Comparison of ENCODE assay signal across 22 cellular contexts in the genomic region with DNA sequence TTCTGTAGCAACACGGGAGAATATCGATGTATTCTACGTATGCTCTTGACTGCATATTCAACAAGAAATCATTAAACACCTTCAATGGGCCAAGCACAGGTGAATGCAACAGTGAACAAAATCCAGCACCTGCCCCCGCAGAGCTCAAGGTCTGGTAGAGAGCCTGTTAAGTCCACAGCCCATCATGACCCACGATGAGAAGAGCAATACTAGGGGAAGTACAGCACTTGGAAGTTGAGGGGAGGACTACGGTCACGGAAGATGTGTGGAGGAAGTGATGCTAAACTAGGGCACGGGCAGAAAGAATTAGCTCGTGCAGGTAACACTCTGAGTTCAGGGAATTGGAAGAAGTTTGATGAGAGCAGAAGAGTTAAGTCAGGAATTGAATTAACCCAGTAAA.
A peak's percentile ranks its signal among the peaks of the same experiment; 100 is the strongest.
DNase-seq lines count a peak whose midpoint lies in the region; ATAC-seq, FAIRE-seq and TF ChIP-seq lines count a peak whose summit lies in the region.
"Had no signal": no experiment of that assay in that cellular context is flagged by ENCODE, and none has a peak within 500 bp of the region (broad histone marks: within the 10 kb centered on the region; RNA-seq: fewer than 3 reads in every experiment).

No MANE protein-coding gene starts in this region.

- no peak for TF ChIP-seq EP300 in H1 (IDR thresholded peaks at IDR 0.05; ENCODE audit: borderline replicate concordance in 1 of 2, low read depth in 2 of 2, low read length in 2 of 2)

- no peak overlapping the region for H2BK5ac ChIP-seq in H1 (ENCODE audit: low read depth, low read length)

- H4K8ac ChIP-seq in H1 (ENCODE audit: extremely low read depth, insufficient read depth, low read length), result no peak overlapping the region

- H3K23me2 ChIP-seq in H1 (ENCODE audit: low read depth, low read length), result no peaks in the 10 kb centered on the region

- H2AK5ac ChIP-seq in H1 (ENCODE audit: low read depth, low read length), result no peak overlapping the region

- no peaks in the 10 kb centered on the region for H3K79me2 ChIP-seq in H1 (ENCODE audit: control insufficient read depth in 1 of 2, insufficient read depth in 2 of 2, low read length in 2 of 2)

- DNase-seq in MV-4-11 (lab: John Stamatoyannopoulos, UW) (peak; percentile 45), H1 (ENCODE audit: low read depth in 1 of 2, low spot score in 2 of 2) (peak in 1 of 2 experiments; percentile 23), left lung (no peak), pons (ENCODE audit: low spot score) (peak; percentile 26), SW480 (ENCODE audit: low spot score) (no peak), caudate nucleus (lab: John Stamatoyannopoulos, UW) (no peak)
- DNase-seq: AML-193; Caco-2; Calu3; CD4-positive, alpha-beta T cell; CD8-positive, alpha-beta T cell; DMS79 treated with DMSO at 0.1 percent for 48 hours; GF-D8 had no signal

- no peak overlapping the region for H3K9ac ChIP-seq in H1 (replicated peaks in 1 of 4; ENCODE audit: extremely low read depth in 1 of 4, low read depth in 3 of 4, low read length in 3 of 4)
- H3K9ac ChIP-seq: BLaER1 treated with 17β-estradiol and CSF1 and Interleukin-3, amounts not matched to agents 10 nM and 100 nM had no signal

- H2BK20ac ChIP-seq in H1 (ENCODE audit: low read length), result no peak overlapping the region

- no peak for FAIRE-seq in H1 (lab: Jason Lieb, UNC)
- FAIRE-seq: A549, D721Med, G401.6, GM12891, GM18507 had no signal

- H3K9me3 ChIP-seq in H1 (ENCODE audit: insufficient read depth in 2 of 2, low read depth in 1 of 2, low read length in 1 of 2) (peaks cover 0 to 2% of the 10 kb centered on the region in 2 experiments; a peak in 1 of 4 replicates), left lung (peaks cover 0 to 20% of the 10 kb centered on the region in 2 donors)
- H3K9me3 ChIP-seq: Caco-2 had no signal

- ATAC-seq in left lung (peak; percentile 68), GM21723 (IDR thresholded peaks at IDR 0.05; ENCODE audit: unreplicated experiment) (no peak)
- ATAC-seq: A549; CD8-positive, alpha-beta T cell had no signal

- no peak overlapping the region for H3K4me2 ChIP-seq in H1 (ENCODE audit: insufficient read depth in 1 of 2, low read depth in 2 of 2, low read length in 2 of 2)
- H3K4me2 ChIP-seq: A549 had no signal

- H2AFZ ChIP-seq in H1 (ENCODE audit: low read length), result peak overlapping the region; percentile 73; the same call in 1 of the 2 replicates

- no peaks in the 10 kb centered on the region for H3K79me1 ChIP-seq in H1 (ENCODE audit: low read depth, low read length)

- H3K36me3 ChIP-seq in H1 (ENCODE audit: control insufficient read depth in 2 of 4, insufficient read depth in 4 of 4, low read length in 3 of 4) (no peaks in the 10 kb centered on the region), left lung (no peaks in the 10 kb centered on the region)
- H3K36me3 ChIP-seq: BLaER1 treated with 17β-estradiol and CSF1 and Interleukin-3, amounts not matched to agents 10 nM and 100 nM had no signal

- H3K56ac ChIP-seq in H1 (replicated peaks; ENCODE audit: insufficient read length, low read depth, low read length), result no peak overlapping the region

- H2BK120ac ChIP-seq in H1 (replicated peaks; ENCODE audit: low read depth, low read length), result no peak overlapping the region

- H3K27ac ChIP-seq in H1 (ENCODE audit: low read depth, low read length), result no peak overlapping the region
- no peak overlapping the region for H3K27ac ChIP-seq in left lung
- no peak overlapping the region for H3K27ac ChIP-seq in caudate nucleus (ENCODE audit: low read depth, low read length)
- H3K27ac ChIP-seq: 22Rv1, A549, C4-2B had no signal

- no peak overlapping the region for H2BK15ac ChIP-seq in H1 (ENCODE audit: low read length)

- POLR2A ChIA-PET in H1 (lab: Charles Lee; ENCODE audit: partially characterized antibody), result no interaction called here

- H4K91ac ChIP-seq in H1 (replicated peaks; ENCODE audit: insufficient read length, low read length), result no peak overlapping the region

- no peak overlapping the region for H4K5ac ChIP-seq in H1 (ENCODE audit: insufficient read length, low read depth, low read length)

- H3K27me3 ChIP-seq in H1 (replicated peaks in 1 of 4; ENCODE audit: control insufficient read depth in 3 of 4, extremely low read depth in 1 of 4, insufficient read depth in 3 of 4, low read length in 3 of 4), result peaks cover 0 to 1% (median 0%) of the 10 kb centered on the region in 4 experiments; a peak in 1 of 7 replicates
- no peaks in the 10 kb centered on the region for H3K27me3 ChIP-seq in left lung
- H3K27me3 ChIP-seq: BLaER1 treated with 17β-estradiol and CSF1 and Interleukin-3, amounts not matched to agents 10 nM and 100 nM had no signal

- TF ChIP-seq POLR2A in H1 (IDR thresholded peaks at IDR 0.05; ENCODE audit: control extremely low read depth in 1 of 2, low read depth in 2 of 2, low read length in 2 of 2), result no peak

- H3K18ac ChIP-seq in H1 (ENCODE audit: extremely low read depth, low read length), result no peak overlapping the region

- no peaks in the 10 kb centered on the region for H4K20me1 ChIP-seq in H1 (replicated peaks in 1 of 2; ENCODE audit: control insufficient read depth in 1 of 2, insufficient read depth in 2 of 2, low read length in 2 of 2)
- H4K20me1 ChIP-seq: BLaER1 treated with 17β-estradiol and CSF1 and Interleukin-3, amounts not matched to agents 10 nM and 100 nM had no signal

- H3K23ac ChIP-seq in H1 (ENCODE audit: insufficient read length), result no peak overlapping the region

- no peak overlapping the region for H2BK12ac ChIP-seq in H1 (ENCODE audit: low read depth, low read length)

- H3K4me1 ChIP-seq in H1 (replicated peaks in 1 of 4; ENCODE audit: control insufficient read depth in 3 of 4, insufficient read depth in 4 of 4, low read length in 3 of 4) (peaks cover 0 to 2% (median 0%) of the 10 kb centered on the region in 4 experiments; a peak in 2 of 7 replicates), left lung (no peaks in the 10 kb centered on the region)
- H3K4me1 ChIP-seq: A549, Caco-2 had no signal

- no peak overlapping the region for H3K4me3 ChIP-seq in H1 (ENCODE audit: extremely low read depth in 1 of 4, insufficient read depth in 2 of 4, low read depth in 3 of 4, low read length in 4 of 4)
- H3K4me3 ChIP-seq in left lung, result no peak overlapping the region
- H3K4me3 ChIP-seq: A549; BLaER1 treated with 17β-estradiol and CSF1 and Interleukin-3, amounts not matched to agents 10 nM and 100 nM had no signal

- no peak for TF ChIP-seq RAD21 in H1 (IDR thresholded peaks at IDR 0.05 in 1 of 2, conservative IDR thresholded peaks at IDR 0.05 in 1 of 2; ENCODE audit: low read depth in 2 of 2, low read length in 2 of 2)

- H3K4ac ChIP-seq in H1 (replicated peaks; ENCODE audit: insufficient read length, low read depth, low read length), result no peak overlapping the region

- intact Hi-C loops in left lung (cut with DNase I), result no loop called here

- 81% methylated on average over 9 of the region's 9 CpGs; no CpG with 5 or more reads in 1 of the 2 experiments for WGBS in H1 (ENCODE audit: extremely low coverage in 1 of 2, insufficient coverage in 1 of 2, insufficient read length in 1 of 2, insufficient replicate concordance in 2 of 2, low coverage in 1 of 2, low lambda C conversion rate in 2 of 2, missing lambda C conversion rate in 1 of 2), 2 experiments

- no peak overlapping the region for H3K14ac ChIP-seq in H1 (ENCODE audit: insufficient read length)

- CTCF ChIA-PET in H1 (lab: Charles Lee; ENCODE audit: partially characterized antibody), result no interaction called here

- TF ChIP-seq CTCF in H1 (IDR thresholded peaks at IDR 0.05; ENCODE audit: control extremely low read depth in 1 of 3, insufficient read depth in 1 of 3, low read depth in 1 of 3, low read length in 3 of 3) (no peak), left lung (IDR thresholded peaks at IDR 0.05) (no peak)

TF ChIP-seq in H1, 55 proteins besides CTCF, POLR2A, EP300 and RAD21:
- no peak for TF ChIP-seq YY1 (IDR thresholded peaks at IDR 0.05; ENCODE audit: low read depth, low read length)
- TF ChIP-seq NANOG (IDR thresholded peaks at IDR 0.05; ENCODE audit: insufficient read depth, low read depth, low read length, poor library complexity, severe bottlenecking), result no peak
- TF ChIP-seq MAX (IDR thresholded peaks at IDR 0.05), result no peak
- no peak for TF ChIP-seq GTF2F1 (IDR thresholded peaks at IDR 0.05; ENCODE audit: borderline replicate concordance, low read depth, low read length)
- TF ChIP-seq E2F6 (IDR thresholded peaks at IDR 0.05), result no peak
- no peak for TF ChIP-seq KDM4A (IDR thresholded peaks at IDR 0.05; ENCODE audit: low read depth, low read length, severe bottlenecking)

Comparison
In these comparisons a context has a peak if more than half of its experiments do, and no peak if none do; other contexts are left out.
1. DNase-seq: peak in MV-4-11 (single experiment) and pons (single experiment); none in left lung (0 of 2), SW480 (single experiment) and caudate nucleus (0 of 61).